Comparison of ENCODE assay signal across 8 cellular contexts in genomic region chr1:246567258-246568235, GRCh38. TPM values are rescaled to one million over a fixed set of nuclear protein-coding genes. Genes with fewer than 3 reads are reported as not detected.
DNase-seq lines count a peak whose midpoint lies in the region; ATAC-seq and TF ChIP-seq lines count a peak whose summit lies in the region.

No MANE protein-coding gene starts in this region.

- peak overlapping the region; percentile 85 for H3K27ac ChIP-seq in ACC112 (ENCODE audit: low read depth, low read length)
- H3K27ac ChIP-seq in SJSA1: peak overlapping the region; percentile 43
- H3K27ac ChIP-seq in effector memory CD4-positive, alpha-beta T cell (ENCODE audit: insufficient read depth, low read length, poor library complexity, severe bottlenecking): peak overlapping the region; percentile 88

- H3K4me1 Mint-ChIP-seq in nephron: peaks cover 25% of the 10 kb centered on the region

- H3K36me3 ChIP-seq in ACC112 (ENCODE audit: insufficient read depth, low read length) (peaks cover 8% of the 10 kb centered on the region; the same call in 1 of the 2 replicates), GM06990 (ENCODE audit: control insufficient read depth, insufficient read depth, low read length) (no peaks in the 10 kb centered on the region; the same call in 1 of the 2 replicates), SJSA1 (peaks cover 20% of the 10 kb centered on the region)
- H3K36me3 ChIP-seq in effector memory CD4-positive, alpha-beta T cell (ENCODE audit: control insufficient read depth, insufficient read depth, low read length): no peaks in the 10 kb centered on the region

- ATAC-seq in GM19455 (IDR thresholded peaks at IDR 0.05; ENCODE audit: unreplicated experiment): no peak

- peak overlapping the region; percentile 99 to 100 (median 99) for H3K4me3 Mint-ChIP-seq in nephron

- peaks cover 27% of the 10 kb centered on the region for H3K4me1 ChIP-seq in ACC112 (ENCODE audit: control insufficient read depth, insufficient read depth, low read length, unreplicated experiment)
- H3K4me1 ChIP-seq in SJSA1 (replicated peaks): peaks cover 25% of the 10 kb centered on the region
- peaks cover 41% of the 10 kb centered on the region for H3K4me1 ChIP-seq in effector memory CD4-positive, alpha-beta T cell (ENCODE audit: control insufficient read depth, insufficient read depth, low read length, poor library complexity, severe bottlenecking)

- H3K27me3 ChIP-seq in ACC112 (ENCODE audit: insufficient read depth, low read length) (no peaks in the 10 kb centered on the region), GM06990 (replicated peaks; ENCODE audit: control insufficient read depth, insufficient read depth, low read length) (no peaks in the 10 kb centered on the region), SJSA1 (replicated peaks) (no peaks in the 10 kb centered on the region)
- no peaks in the 10 kb centered on the region for H3K27me3 ChIP-seq in effector memory CD4-positive, alpha-beta T cell (replicated peaks; ENCODE audit: control insufficient read depth, insufficient read depth, low read length, poor library complexity, severe bottlenecking)

- DNase-seq in GM06990 (ENCODE audit: extremely low read depth, insufficient read length) (no peak), SJSA1 (ENCODE audit: low read depth in 1 of 2, low spot score in 2 of 2) (peak in 1 of 2 experiments; percentile 60), NCI-H2029 (lab: John Stamatoyannopoulos, UW) (no peak), COLO668 (lab: John Stamatoyannopoulos, UW; ENCODE audit: unreplicated experiment) (no peak)
- DNase-seq in effector memory CD4-positive, alpha-beta T cell: no peak

- H3K9me3 ChIP-seq in SJSA1 (replicated peaks): no peaks in the 10 kb centered on the region
- H3K9me3 ChIP-seq in effector memory CD4-positive, alpha-beta T cell (ENCODE audit: control insufficient read depth, low read length): no peaks in the 10 kb centered on the region

- H2AFZ ChIP-seq in ACC112 (ENCODE audit: low read length, unreplicated experiment): peak overlapping the region; percentile 95

- H3K9me3 Mint-ChIP-seq in nephron: no peaks in the 10 kb centered on the region

- no peak for TF ChIP-seq CTCF in GM06990 (IDR thresholded peaks at IDR 0.05; ENCODE audit: insufficient read depth, low read length, poor library complexity, severe bottlenecking)
- no peak for TF ChIP-seq CTCF in nephron (IDR thresholded peaks at IDR 0.05; ENCODE audit: unreplicated experiment in 3 of 3)

- peak overlapping the region; percentile 84 to 98 (median 97) for H3K27ac Mint-ChIP-seq in nephron

- no peaks in the 10 kb centered on the region for H3K36me3 Mint-ChIP-seq in nephron (ENCODE audit: low read depth)

- H3K27me3 Mint-ChIP-seq in nephron (ENCODE audit: low read depth): no peaks in the 10 kb centered on the region

- H3K4me3 ChIP-seq in ACC112 (ENCODE audit: low read depth, low read length): peak overlapping the region; percentile 98
- peak overlapping the region; percentile 96 for H3K4me3 ChIP-seq in GM06990 (replicated peaks; ENCODE audit: low read depth, low read length)
- peak overlapping the region; percentile 91 for H3K4me3 ChIP-seq in SJSA1
- H3K4me3 ChIP-seq in effector memory CD4-positive, alpha-beta T cell (ENCODE audit: insufficient read depth, low read depth, low read length, poor library complexity, severe bottlenecking): peak overlapping the region; percentile 94

- peaks cover 74% of the 10 kb centered on the region for H3K79me2 ChIP-seq in ACC112 (ENCODE audit: control insufficient read depth, insufficient read depth, low read length, unreplicated experiment)

RNA-seq across cellular contexts. Expression of gene CNST, which starts 1.3 kb away (rescaled TPM):
- 19.0 and 21.1 TPM in 2 replicates for total RNA-seq in SJSA1 (2014; rRNA removed; shearing (Covaris generic))

RNA-seq across cellular contexts. Expression of gene TFB2M, which starts 1.5 kb away (rescaled TPM):
- total RNA-seq in SJSA1 (2014; rRNA removed; shearing (Covaris generic)): 21.1 and 31.6 TPM in 2 replicates
